In genomic region chr4:114316789-114317188, GRCh38 we compare ENCODE assay signal across 16 cellular contexts.
DNase-seq lines count a peak whose midpoint lies in the region; ATAC-seq and TF ChIP-seq lines count a peak whose summit lies in the region.
"Had no signal": no experiment of that assay in that cellular context is flagged by ENCODE, and none has a peak within 500 bp of the region (broad histone marks: within the 10 kb centered on the region; RNA-seq: fewer than 3 reads in every experiment).

No MANE protein-coding gene starts in this region.

- dilution Hi-C loops in IMR-90 (cut with HindIII; ENCODE audit: low sequenced_read_pairs, unreplicated experiment): no loop called here

- H4K8ac ChIP-seq in IMR-90 (ENCODE audit: low read depth in 2 of 2, low read length in 2 of 2): no peak overlapping the region

- no peaks in the 10 kb centered on the region for H3K9me1 ChIP-seq in IMR-90 (ENCODE audit: insufficient read depth, low read length)

- ATAC-seq in IMR-90 (ENCODE audit: low read depth): no peak
- ATAC-seq: CD8-positive, alpha-beta T cell; GM23338 had no signal

- no peaks in the 10 kb centered on the region for H3K36me3 ChIP-seq in IMR-90 (ENCODE audit: control insufficient read depth, insufficient read depth, low read length)
- H3K36me3 ChIP-seq: BLaER1, HAP-1 had no signal

- H2BK20ac ChIP-seq in IMR-90 (ENCODE audit: low read depth, low read length): no peak overlapping the region

- no peak for TF ChIP-seq POLR2A in IMR-90 (IDR thresholded peaks at IDR 0.05; ENCODE audit: low read depth, low read length)

- no peak overlapping the region for H3K14ac ChIP-seq in IMR-90 (replicated peaks; ENCODE audit: low read depth, low read length)

- no peak for TF ChIP-seq RAD21 in IMR-90 (IDR thresholded peaks at IDR 0.05; ENCODE audit: low read length)

- no peak overlapping the region for H2BK15ac ChIP-seq in IMR-90 (ENCODE audit: low read depth, low read length)

- no peak overlapping the region for H2BK120ac ChIP-seq in IMR-90 (ENCODE audit: low read depth, low read length)

- peak overlapping the region; percentile 0; the same call in 1 of the 2 replicates for H3K18ac ChIP-seq in IMR-90 (ENCODE audit: low read depth, low read length)

- H3K9ac ChIP-seq in IMR-90 (ENCODE audit: low read depth, low read length): no peak overlapping the region
- H3K9ac ChIP-seq: BLaER1 had no signal

- CTCF ChIA-PET in IMR-90 (lab: Yijun Ruan, JAX): interaction anchor here (0.6 kb wide), 1 partner anchor 362 kb away, joined by 3 read pairs; no protein-coding TSS in a partner anchor

- no peak overlapping the region for H2AK5ac ChIP-seq in IMR-90 (ENCODE audit: low read depth, low read length)

- no peaks in the 10 kb centered on the region for H3K9me3 ChIP-seq in IMR-90 (ENCODE audit: control insufficient read depth, insufficient read depth, low read length)
- H3K9me3 ChIP-seq: BLaER1, Caco-2, HAP-1 had no signal

- no peak overlapping the region for H2BK5ac ChIP-seq in IMR-90 (ENCODE audit: low read depth, low read length, poor library complexity, severe bottlenecking)

- in situ Hi-C loops in IMR-90 (cut with MboI; ENCODE audit: low sequenced_read_pairs): no loop called here

- no peaks in the 10 kb centered on the region for H3K27me3 ChIP-seq in IMR-90 (ENCODE audit: control insufficient read depth, insufficient read depth, low read length)
- H3K27me3 ChIP-seq: BLaER1 had no signal

- H2AK9ac ChIP-seq in IMR-90 (replicated peaks; ENCODE audit: low read depth, low read length, poor library complexity): no peak overlapping the region

- H3K4me1 ChIP-seq in IMR-90 (ENCODE audit: control insufficient read depth, insufficient read depth, low read length): peaks cover 7% of the 10 kb centered on the region
- H3K4me1 ChIP-seq: BLaER1, Caco-2, HAP-1 had no signal

- H3K4me3 ChIP-seq in IMR-90 (ENCODE audit: insufficient read depth, low read depth, low read length): no peak overlapping the region
- H3K4me3 ChIP-seq: BLaER1, GM23338, HAP-1 had no signal

- H4K20me1 ChIP-seq in IMR-90 (ENCODE audit: insufficient read depth, low read length): no peaks in the 10 kb centered on the region
- H4K20me1 ChIP-seq: BLaER1 had no signal

- no peaks in the 10 kb centered on the region for H3K79me1 ChIP-seq in IMR-90 (ENCODE audit: low read depth in 1 of 2, low read length in 2 of 2)

- no peak overlapping the region for H3K4me2 ChIP-seq in IMR-90 (ENCODE audit: low read depth, low read length)
- H3K4me2 ChIP-seq: BLaER1, GM23338 had no signal

- H3K4ac ChIP-seq in IMR-90 (ENCODE audit: low read depth, low read length): no peak overlapping the region

- TF ChIP-seq CTCF in IMR-90 (conservative IDR thresholded peaks at IDR 0.05; ENCODE audit: low read depth, low read length): no peak
- 0 out of 2 replicates have a peak, but pooled peaks have one; percentile 7 for TF ChIP-seq CTCF in VCaP (conservative IDR thresholded peaks at IDR 0.05)
- no peak for TF ChIP-seq CTCF in GM20000 (IDR thresholded peaks at IDR 0.05; ENCODE audit: extremely low read depth, missing control alignments)

- no peak overlapping the region for H3K56ac ChIP-seq in IMR-90 (ENCODE audit: extremely low read depth, insufficient read depth, low read length)

- H3K27ac ChIP-seq in IMR-90 (ENCODE audit: insufficient read depth, low read length): no peak overlapping the region
- H3K27ac ChIP-seq in VCaP: peak overlapping the region; percentile 92
- H3K27ac ChIP-seq: BLaER1, C4-2B had no signal

- H3K23ac ChIP-seq in IMR-90 (ENCODE audit: low read depth, low read length): no peak overlapping the region

- H4K91ac ChIP-seq in IMR-90 (ENCODE audit: insufficient read depth, low read depth, low read length): 0 out of 2 replicates have a peak overlapping the region, but pooled peaks have one; percentile 32

- no TSS peak for BruUV-seq in IMR-90 (replicated peaks; lab: Mats Ljungman, UMichigan)

- no peak overlapping the region for H2AFZ ChIP-seq in IMR-90 (replicated peaks; ENCODE audit: low read length, poor library complexity)
- H2AFZ ChIP-seq: GM23338 had no signal

- H4K5ac ChIP-seq in IMR-90 (ENCODE audit: low read depth, low read length): no peak overlapping the region

- intact Hi-C loops in IMR-90 (cut with micrococcal nuclease): no loop called here

- DNase-seq in IMR-90 (no peak), SK-N-DZ (ENCODE audit: low spot score) (peak; percentile 70), GM20000 (ENCODE audit: low spot score) (no peak), iPS-NIHi7 (ENCODE audit: extremely low spot score) (no peak)
- DNase-seq in activated effector memory CD4-positive, alpha-beta T cell treated with anti-CD3 and anti-CD28 coated beads, Interleukin-2, amount 50 U/mL, for 16 hours: no peak
- DNase-seq: Caco-2; CD4-positive, CD25-positive, alpha-beta regulatory T cell; CD8-positive, alpha-beta T cell; DMS153; DND-41; HFFc6 had no signal

- POLR2A ChIA-PET in IMR-90 (lab: Charles Lee; ENCODE audit: unreplicated experiment): no interaction called here

TF ChIP-seq in IMR-90, 13 proteins besides CTCF, POLR2A, EP300 and RAD21:
- TF ChIP-seq NFE2L2 (IDR thresholded peaks at IDR 0.05; ENCODE audit: low read depth, low read length) (no peak), FOS (IDR thresholded peaks at IDR 0.05; ENCODE audit: low read depth, low read length) (no peak), ELK1 (IDR thresholded peaks at IDR 0.05; ENCODE audit: borderline replicate concordance, low read depth, low read length) (no peak), BHLHE40 (IDR thresholded peaks at IDR 0.05; ENCODE audit: low read depth, low read length) (no peak), USF2 (IDR thresholded peaks at IDR 0.05; ENCODE audit: low read depth, low read length) (no peak), RCOR1 (IDR thresholded peaks at IDR 0.05; ENCODE audit: insufficient replicate concordance, low read length) (no peak), MAZ (IDR thresholded peaks at IDR 0.05; ENCODE audit: borderline replicate concordance, low read depth, low read length) (no peak), SMC3 (IDR thresholded peaks at IDR 0.05; ENCODE audit: low read depth, low read length) (no peak), CHD1 (IDR thresholded peaks at IDR 0.05; ENCODE audit: low read depth, low read length) (no peak), MXI1 (IDR thresholded peaks at IDR 0.05; ENCODE audit: borderline replicate concordance, low read depth, low read length) (no peak), CEBPB (IDR thresholded peaks at IDR 0.05; ENCODE audit: low read depth, low read length) (no peak), RFX5 (IDR thresholded peaks at IDR 0.05; ENCODE audit: low read depth, low read length) (no peak), MAFK (IDR thresholded peaks at IDR 0.05; ENCODE audit: low read depth, low read length) (no peak)
